ENCODE assay signal across 21 cellular contexts in genomic region chr10:75495434-75496190, GRCh38.
"Had no signal": no experiment of that assay in that cellular context is flagged by ENCODE, and none has a peak within 500 bp of the region (broad histone marks: within the 10 kb centered on the region; RNA-seq: fewer than 3 reads in every experiment).

No MANE protein-coding gene starts in this region.

- DNase-seq: KBM-7, MV-4-11, NCI-H1048, NCI-H1105, NCI-H1417, NCI-H1436 treated with DMSO at 0.1 percent for 48 hours, NCI-H1694, NCI-H187 treated with DMSO at 0.1 percent for 48 hours, NCI-H2029 treated with DMSO at 0.1 percent for 48 hours, NCI-H2227 treated with DMSO at 0.1 percent for 48 hours, NCI-H524, NCI-H526 treated with DMSO at 0.1 percent for 48 hours, NCI-H774, Right ventricle myocardium superior, RPMI8226, SIG-M5 had no signal

- H3K9me3 ChIP-seq: SJSA1 had no signal

- H3K27ac ChIP-seq: HL-60, SJSA1, SK-N-MC had no signal

- FAIRE-seq: HTR-8/SVneo, RCC 7860 had no signal

- H3K36me3 ChIP-seq: SJSA1 had no signal

- H3K4me1 ChIP-seq: SJSA1 had no signal

- H3K4me3 ChIP-seq: SJSA1, SK-N-MC had no signal
